23 cellular contexts compared by ENCODE assay signal in genomic region chr9:19181556-19181955, GRCh38. TPM values are rescaled to one million over a fixed set of nuclear protein-coding genes. Genes with fewer than 3 reads are reported as not detected.
DNase-seq lines count a peak whose midpoint lies in the region; ATAC-seq and TF ChIP-seq lines count a peak whose summit lies in the region.
"Had no signal": no experiment of that assay in that cellular context is flagged by ENCODE, and none has a peak within 500 bp of the region (broad histone marks: within the 10 kb centered on the region; RNA-seq: fewer than 3 reads in every experiment).

No MANE protein-coding gene starts in this region.

- no peaks in the 10 kb centered on the region for H3K27me3 Mint-ChIP-seq in natural killer cell (ENCODE audit: low read depth in 2 of 2)
- H3K27me3 Mint-ChIP-seq in natural killer cell treated with Interleukin-12 subunit alpha and Interleukin-12 subunit beta and Interleukin-15 and Interleukin-18, amount 100 ng/mL, for 72 hours, result no peaks in the 10 kb centered on the region
- H3K27me3 Mint-ChIP-seq in effector memory CD8-positive, alpha-beta T cell, result no peaks in the 10 kb centered on the region
- no peaks in the 10 kb centered on the region for H3K27me3 Mint-ChIP-seq in CD4-positive, alpha-beta T cell
- H3K27me3 Mint-ChIP-seq: memory B cell, progenitor cell of endocrine pancreas, T-helper 17 cell had no signal

- H3K4me1 ChIP-seq in vagina, result peaks cover 55% of the 10 kb centered on the region

- no peak for ATAC-seq in natural killer cell
- no peak for ATAC-seq in natural killer cell treated with Interleukin-12 subunit alpha and Interleukin-12 subunit beta and Interleukin-15 and Interleukin-18, amount 100 ng/mL, for 72 hours
- no peak for ATAC-seq in effector memory CD8-positive, alpha-beta T cell (replicated peaks)
- ATAC-seq in CD4-positive, alpha-beta T cell (ENCODE audit: poor library complexity), result no peak
- no peak for ATAC-seq in HG03460 (IDR thresholded peaks at IDR 0.05; ENCODE audit: unreplicated experiment)
- ATAC-seq: SK-N-SH treated with all-trans-retinoic acid at 6 μM for 48 hours, T-helper 17 cell had no signal

- H3K27me3 ChIP-seq in vagina, result no peaks in the 10 kb centered on the region
- H3K27me3 ChIP-seq in CD4-positive, alpha-beta T cell (ENCODE audit: control insufficient read depth, insufficient read depth, low read length), result no peaks in the 10 kb centered on the region
- H3K27me3 ChIP-seq: BLaER1 treated with 17β-estradiol and CSF1 and Interleukin-3, amounts not matched to agents 10 nM and 100 nM; neutrophil; tibial nerve had no signal

- TF ChIP-seq POLR2A in vagina (IDR thresholded peaks at IDR 0.05), result no peak

- H3K9me3 Mint-ChIP-seq in natural killer cell, result no peaks in the 10 kb centered on the region
- H3K9me3 Mint-ChIP-seq in natural killer cell treated with Interleukin-12 subunit alpha and Interleukin-12 subunit beta and Interleukin-15 and Interleukin-18, amount 100 ng/mL, for 72 hours, result no peaks in the 10 kb centered on the region
- no peaks in the 10 kb centered on the region for H3K9me3 Mint-ChIP-seq in effector memory CD8-positive, alpha-beta T cell
- no peaks in the 10 kb centered on the region for H3K9me3 Mint-ChIP-seq in CD4-positive, alpha-beta T cell
- H3K9me3 Mint-ChIP-seq: memory B cell had no signal

- DNase-seq in natural killer cell, result no peak
- DNase-seq in natural killer cell treated with Interleukin-12 subunit alpha and Interleukin-12 subunit beta and Interleukin-15 and Interleukin-18, amount 100 ng/mL, for 72 hours (ENCODE audit: low spot score), result no peak
- DNase-seq in effector memory CD8-positive, alpha-beta T cell, result no peak
- no peak for DNase-seq in vagina (ENCODE audit: extremely low spot score in 2 of 2)
- no peak for DNase-seq in CD4-positive, alpha-beta T cell
- no peak for DNase-seq in effector CD4-positive, alpha-beta T cell
- DNase-seq: activated CD8-positive, alpha-beta memory T cell treated with anti-CD3 and anti-CD28 coated beads for 24 hours; activated gamma-delta T cell treated with Interleukin-2 at 50 U/mL for 16 hours; kidney glomerular epithelial cell; NCI-H1436; NCI-H446; stimulated activated naive CD4-positive, alpha-beta T cell treated with Interleukin-2 at 50 U/mL for 16 hours; T-helper 17 cell had no signal

- CTCF ChIA-PET in CD4-positive, alpha-beta T cell (lab: Charles Lee), result no interaction called here

- no peak overlapping the region for H3K4me3 Mint-ChIP-seq in natural killer cell
- H3K4me3 Mint-ChIP-seq in natural killer cell treated with Interleukin-12 subunit alpha and Interleukin-12 subunit beta and Interleukin-15 and Interleukin-18, amount 100 ng/mL, for 72 hours, result no peak overlapping the region
- peak overlapping the region in 1 of 2 donors; percentile 37 for H3K4me3 Mint-ChIP-seq in effector memory CD8-positive, alpha-beta T cell
- no peak overlapping the region for H3K4me3 Mint-ChIP-seq in CD4-positive, alpha-beta T cell
- H3K4me3 Mint-ChIP-seq: memory B cell, T-helper 17 cell had no signal

- intact Hi-C loops in natural killer cell (cut with micrococcal nuclease) (no loop called here), vagina (cut with DNase I) (no loop called here)
- intact Hi-C loops in CD4-positive, alpha-beta T cell (cut with DNase I, micrococcal nuclease), result no loop called here

- peak overlapping the region; percentile 96 to 97 for H3K27ac Mint-ChIP-seq in natural killer cell
- H3K27ac Mint-ChIP-seq in natural killer cell treated with Interleukin-12 subunit alpha and Interleukin-12 subunit beta and Interleukin-15 and Interleukin-18, amount 100 ng/mL, for 72 hours, result peak overlapping the region in 1 of 2 donors; percentile 78
- peak overlapping the region; percentile 94 to 97 for H3K27ac Mint-ChIP-seq in effector memory CD8-positive, alpha-beta T cell
- no peak overlapping the region for H3K27ac Mint-ChIP-seq in CD4-positive, alpha-beta T cell
- H3K27ac Mint-ChIP-seq: memory B cell, progenitor cell of endocrine pancreas had no signal

- POLR2A ChIA-PET in CD4-positive, alpha-beta T cell (lab: Charles Lee), result no interaction called here

- TF ChIP-seq CTCF in natural killer cell (IDR thresholded peaks at IDR 0.05) (no peak), vagina (IDR thresholded peaks at IDR 0.05) (no peak)
- no peak for TF ChIP-seq CTCF in CD4-positive, alpha-beta T cell (IDR thresholded peaks at IDR 0.05)

- no peak overlapping the region for H3K4me3 ChIP-seq in skin epidermis
- no peak overlapping the region for H3K4me3 ChIP-seq in vagina
- H3K4me3 ChIP-seq: BLaER1 treated with 17β-estradiol and CSF1 and Interleukin-3, amounts not matched to agents 10 nM and 100 nM; tibial nerve had no signal

- H3K36me3 ChIP-seq in vagina, result no peaks in the 10 kb centered on the region
- H3K36me3 ChIP-seq: BLaER1 treated with 17β-estradiol and CSF1 and Interleukin-3, amounts not matched to agents 10 nM and 100 nM; neutrophil; tibial nerve had no signal

- H3K36me3 Mint-ChIP-seq in natural killer cell, result no peaks in the 10 kb centered on the region
- H3K36me3 Mint-ChIP-seq in natural killer cell treated with Interleukin-12 subunit alpha and Interleukin-12 subunit beta and Interleukin-15 and Interleukin-18, amount 100 ng/mL, for 72 hours, result no peaks in the 10 kb centered on the region
- peaks cover 16% of the 10 kb centered on the region for H3K36me3 Mint-ChIP-seq in effector memory CD8-positive, alpha-beta T cell (ENCODE audit: insufficient read depth)
- no peaks in the 10 kb centered on the region for H3K36me3 Mint-ChIP-seq in CD4-positive, alpha-beta T cell (ENCODE audit: low read depth)
- H3K36me3 Mint-ChIP-seq: memory B cell had no signal

- peaks cover 26 to 32% of the 10 kb centered on the region in 2 donors for H3K4me1 Mint-ChIP-seq in natural killer cell
- H3K4me1 Mint-ChIP-seq in natural killer cell treated with Interleukin-12 subunit alpha and Interleukin-12 subunit beta and Interleukin-15 and Interleukin-18, amount 100 ng/mL, for 72 hours (ENCODE audit: low read depth in 2 of 2), result peaks cover 18 to 24% of the 10 kb centered on the region in 2 donors
- H3K4me1 Mint-ChIP-seq in effector memory CD8-positive, alpha-beta T cell (ENCODE audit: low read depth in 2 of 2), result peaks cover 24 to 29% of the 10 kb centered on the region in 2 donors
- peaks cover 13% of the 10 kb centered on the region for H3K4me1 Mint-ChIP-seq in CD4-positive, alpha-beta T cell (ENCODE audit: low read depth)

- H3K27ac ChIP-seq in skin epidermis (peak overlapping the region in 12 of 21 experiments; percentile 9 to 97 (median 90)), vagina (peak overlapping the region; percentile 97)
- no peak overlapping the region for H3K27ac ChIP-seq in CD4-positive, alpha-beta T cell (ENCODE audit: low read depth, low read length)
- H3K27ac ChIP-seq: epithelial cell of prostate, KMS-11, neutrophil had no signal

- no peaks in the 10 kb centered on the region for H3K9me3 ChIP-seq in vagina
- H3K9me3 ChIP-seq in CD4-positive, alpha-beta T cell (ENCODE audit: control insufficient read depth, low read length), result no peaks in the 10 kb centered on the region
- H3K9me3 ChIP-seq: BLaER1 treated with 17β-estradiol and CSF1 and Interleukin-3, amounts not matched to agents 10 nM and 100 nM; neutrophil; tibial nerve had no signal

RNA-seq across cellular contexts. Expression of gene DENND4C, which starts 48.9 kb away (rescaled TPM):
- total RNA-seq in natural killer cell (100 to 1,000 TPM in 2 of 3 donors, 10 to 100 TPM in 1; 82.6 to 115 (median 100) TPM), vagina (92.3 TPM)
- 10 to 100 TPM; 31.8 to 36.5 TPM for total RNA-seq in natural killer cell treated with Interleukin-12 subunit alpha and Interleukin-12 subunit beta and Interleukin-15 and Interleukin-18, amount 100 ng/mL, for 72 hours
- 10 to 100 TPM; 32.5 to 34.1 TPM for total RNA-seq in CD4-positive, alpha-beta T cell

RNA-seq across cellular contexts. Expression of gene PLIN2, which starts 54.3 kb away (rescaled TPM):
- total RNA-seq in natural killer cell (100 to 1,000 TPM in 2 of 3 donors, 10 to 100 TPM in 1; 87.9 to 103 (median 102) TPM), vagina (367 TPM)
- total RNA-seq in natural killer cell treated with Interleukin-12 subunit alpha and Interleukin-12 subunit beta and Interleukin-15 and Interleukin-18, amount 100 ng/mL, for 72 hours, result 10 to 100 TPM; 57.2 to 88.0 TPM
- total RNA-seq in CD4-positive, alpha-beta T cell, result 10 to 100 TPM; 68.8 to 70.7 TPM
